Comparison of ENCODE assay signal across 19 cellular contexts in genomic region chr13:30863231-30863630, GRCh38. TPM values are rescaled to one million over a fixed set of nuclear protein-coding genes. Genes with fewer than 3 reads are reported as not detected.
DNase-seq lines count a peak whose midpoint lies in the region; ATAC-seq and TF ChIP-seq lines count a peak whose summit lies in the region.
"Had no signal": no experiment of that assay in that cellular context is flagged by ENCODE, and none has a peak within 500 bp of the region (broad histone marks: within the 10 kb centered on the region; RNA-seq: fewer than 3 reads in every experiment).

No MANE protein-coding gene starts in this region.

- H3K9me3 ChIP-seq in sigmoid colon, result no peaks in the 10 kb centered on the region
- H3K9me3 ChIP-seq: pancreas had no signal

- H3K36me3 ChIP-seq in GM23338 (ENCODE audit: insufficient read depth) (no peaks in the 10 kb centered on the region), brain microvascular endothelial cell (replicated peaks) (no peaks in the 10 kb centered on the region), sigmoid colon (no peaks in the 10 kb centered on the region)
- H3K36me3 ChIP-seq: heart left ventricle, pancreas, spleen had no signal

- DNase-seq in GM23338 (ENCODE audit: low spot score) (peak; percentile 83), brain microvascular endothelial cell (no peak), islet precursor cell (peak; percentile 76), sigmoid colon (no peak), ACHN (no peak), HCEC 1CT (no peak), AG08395 (ENCODE audit: low spot score) (no peak)
- DNase-seq: activated naive CD8-positive, alpha-beta T cell treated with anti-CD3 and anti-CD28 coated beads, Interleukin-2, amount 50 U/mL, for 24 hours; DMS153; effector memory CD4-positive, alpha-beta T cell; NCI-H2081 treated with DMSO at 0.1 percent for 48 hours; spleen had no signal

- H2AFZ ChIP-seq in GM23338, result no peak overlapping the region

- no peak for TF ChIP-seq EP300 in sigmoid colon (IDR thresholded peaks at IDR 0.05)

- H3K27me3 ChIP-seq in GM23338 (ENCODE audit: insufficient read depth) (peaks cover 19% of the 10 kb centered on the region), brain microvascular endothelial cell (replicated peaks) (no peaks in the 10 kb centered on the region), sigmoid colon (no peaks in the 10 kb centered on the region)
- H3K27me3 ChIP-seq: heart left ventricle, pancreas, spleen had no signal

- in situ Hi-C loops in brain microvascular endothelial cell (cut with HindIII; ENCODE audit: low pct_ligation_motif_present, low sequenced_read_pairs) (no loop called here), ACHN (cut with HindIII; ENCODE audit: low pct_ligation_motif_present, low pct_unique_long_range_greater_than_20kb, low sequenced_read_pairs) (no loop called here)

- no peaks in the 10 kb centered on the region for H4K20me1 ChIP-seq in GM23338 (replicated peaks; ENCODE audit: insufficient read depth)

- WGBS in sigmoid colon, 2 donors, result 88 to 91% methylated on average over 8 of the region's 8 CpGs

- peak overlapping the region; percentile 70 for H3K4me3 Mint-ChIP-seq in GM23338
- H3K4me3 Mint-ChIP-seq: activated naive CD8-positive, alpha-beta T cell treated with anti-CD3 and anti-CD28 coated beads, Interleukin-2, amount 50 U/mL, for 24 hours; CD14-positive monocyte; IgD-negative memory B cell; type B pancreatic cell had no signal

- H3K4me1 ChIP-seq in GM23338 (ENCODE audit: insufficient read depth) (peaks cover 31% of the 10 kb centered on the region), sigmoid colon (peaks cover 0 to 64% (median 49%) of the 10 kb centered on the region in 4 donors)

- no peaks in the 10 kb centered on the region for H3K9me2 ChIP-seq in GM23338 (ENCODE audit: insufficient read depth)

- peaks cover 23% of the 10 kb centered on the region for H3K27me3 Mint-ChIP-seq in GM23338 (ENCODE audit: insufficient read depth, low read depth, poor library complexity)

- H3K4me2 ChIP-seq in GM23338, result peak overlapping the region; percentile 84

- peak overlapping the region; percentile 92 for H3K27ac ChIP-seq in GM23338 (ENCODE audit: low read depth)
- peak overlapping the region; percentile 1 for H3K27ac ChIP-seq in brain microvascular endothelial cell
- peak overlapping the region; percentile 73 to 87 (median 86) for H3K27ac ChIP-seq in sigmoid colon
- H3K27ac ChIP-seq: pancreas, spleen had no signal

- TF ChIP-seq CTCF in GM23338 (conservative IDR thresholded peaks at IDR 0.05; ENCODE audit: low read depth in 2 of 2) (no peak), brain microvascular endothelial cell (IDR thresholded peaks at IDR 0.05; ENCODE audit: low read depth, low read length, missing control alignments) (no peak), sigmoid colon (IDR thresholded peaks at IDR 0.05) (no peak)

- peak overlapping the region; percentile 61; the same call in 1 of the 2 replicates for H3K27ac Mint-ChIP-seq in GM23338
- H3K27ac Mint-ChIP-seq: activated naive CD8-positive, alpha-beta T cell treated with anti-CD3 and anti-CD28 coated beads, Interleukin-2, amount 50 U/mL, for 24 hours; activated T-helper 2 cell treated with anti-CD3 and anti-CD28 coated beads, Interferon-gamma antibody, Interleukin-2, Interleukin-4, amounts not matched to agents 10 μg/mL and 5 μg/mL and 100 μg/mL, durations not matched to agents 14 hours and 24 hours and 36 hours; IgD-negative memory B cell had no signal

- peaks cover 5% of the 10 kb centered on the region; the same call in 1 of the 3 replicates for H3K9me3 Mint-ChIP-seq in GM23338
- H3K9me3 Mint-ChIP-seq: activated naive CD8-positive, alpha-beta T cell treated with anti-CD3 and anti-CD28 coated beads, Interleukin-2, amount 50 U/mL, for 24 hours; activated T-helper 2 cell treated with anti-CD3 and anti-CD28 coated beads, Interferon-gamma antibody, Interleukin-2, Interleukin-4, amounts not matched to agents 10 μg/mL and 5 μg/mL and 100 μg/mL, durations not matched to agents 14 hours and 24 hours and 36 hours had no signal

- H3K4me1 Mint-ChIP-seq in GM23338, result peaks cover 41% of the 10 kb centered on the region

- no peaks in the 10 kb centered on the region for H3F3A ChIP-seq in GM23338 (replicated peaks; ENCODE audit: low read depth)

- H3K4me3 ChIP-seq in GM23338 (peak overlapping the region; percentile 56), brain microvascular endothelial cell (ENCODE audit: low read depth, low read length) (no peak overlapping the region), sigmoid colon (no peak overlapping the region)
- H3K4me3 ChIP-seq: heart left ventricle, pancreas, spleen had no signal

- intact Hi-C loops in sigmoid colon (cut with DNase I), result loop anchor here (5.0 to 10.0 kb wide), 2 partner anchors 246 to 398 kb away; partner anchors contain the start of genes HMGB1 and USPL1

- H3K79me2 ChIP-seq in GM23338 (replicated peaks; ENCODE audit: insufficient read depth), result 0 out of 2 replicates have a peak, but pooled peaks cover 2% of the 10 kb centered on the region

- ATAC-seq in GM23338, result peak; percentile 90
- ATAC-seq in HG02610 (IDR thresholded peaks at IDR 0.05; ENCODE audit: unreplicated experiment), result no peak
- ATAC-seq: activated naive CD8-positive, alpha-beta T cell treated with anti-CD3 and anti-CD28 coated beads, Interleukin-2, amount 50 U/mL, for 24 hours; pancreas had no signal

- no peak for TF ChIP-seq POLR2A in sigmoid colon (IDR thresholded peaks at IDR 0.05)

- no peaks in the 10 kb centered on the region for H3K36me3 Mint-ChIP-seq in GM23338 (ENCODE audit: low read depth)
- H3K36me3 Mint-ChIP-seq: CD14-positive monocyte, IgD-negative memory B cell, type B pancreatic cell had no signal

TF ChIP-seq in GM23338, 12 proteins besides CTCF, POLR2A, EP300 and RAD21 (continues in another document):
- TF ChIP-seq ZNF114 (CRISPR knock-in tag; IDR thresholded peaks at IDR 0.05), result no peak
- TF ChIP-seq POLR2AphosphoS5 (IDR thresholded peaks at IDR 0.05; ENCODE audit: low read depth), result peak; percentile 35; the same call in 1 of the 2 replicates
- TF ChIP-seq EZH2phosphoT487 (IDR thresholded peaks at IDR 0.05; ENCODE audit: unreplicated experiment), result no peak
- TF ChIP-seq STAT1 (IDR thresholded peaks at IDR 0.05; ENCODE audit: unreplicated experiment), result no peak
- no peak for TF ChIP-seq ZNF331 (CRISPR knock-in tag; IDR thresholded peaks at IDR 0.05; ENCODE audit: low read depth)
- no peak for TF ChIP-seq ZNF462 (CRISPR knock-in tag; IDR thresholded peaks at IDR 0.05)

RNA-seq across cellular contexts. Expression of gene MEDAG, which starts 42.8 kb away (rescaled TPM):
- 0.97 and 1.7 TPM in 2 replicates for total RNA-seq in GM23338 (2014; rRNA removed; shearing (Covaris generic))
- polyA plus RNA-seq in GM23338 (2016; fragmentation: Nextera tagmentation; extraction: Ambion mirVana) (2.0 and 2.2 TPM in 2 replicates), sigmoid colon (10 to 100 TPM in 1 of 3 donors, 1 to 10 TPM in 2; 1.4 to 18.0 (median 5.0) TPM)
- total RNA-seq in sigmoid colon, result 10 to 100 TPM; 14.3 to 42.1 (median 20.1) TPM
- total RNA-seq: activated T-helper 2 cell treated with anti-CD3 and anti-CD28 coated beads, Interferon-gamma antibody, Interleukin-2, Interleukin-4, amounts not matched to agents 10 μg/mL and 5 μg/mL and 100 μg/mL, durations not matched to agents 14 hours and 24 hours and 36 hours had no signal
- polyA plus RNA-seq: CD14-positive monocyte, IgD-negative memory B cell had no signal

Comparison
In these comparisons a context has a peak if more than half of its experiments do, and no peak if none do; other contexts are left out.
1. DNase-seq: peak in GM23338 (single experiment) and islet precursor cell (single experiment); none in brain microvascular endothelial cell (single experiment), sigmoid colon (single experiment), ACHN (single experiment), HCEC 1CT (single experiment) and AG08395 (single experiment).
2. H3K27ac ChIP-seq: peak in every context shown above with its lines; median percentile 92 in GM23338; 86 in sigmoid colon; 1 in brain microvascular endothelial cell.